Comparison of ENCODE assay signal across 9 cellular contexts in the genomic region with DNA sequence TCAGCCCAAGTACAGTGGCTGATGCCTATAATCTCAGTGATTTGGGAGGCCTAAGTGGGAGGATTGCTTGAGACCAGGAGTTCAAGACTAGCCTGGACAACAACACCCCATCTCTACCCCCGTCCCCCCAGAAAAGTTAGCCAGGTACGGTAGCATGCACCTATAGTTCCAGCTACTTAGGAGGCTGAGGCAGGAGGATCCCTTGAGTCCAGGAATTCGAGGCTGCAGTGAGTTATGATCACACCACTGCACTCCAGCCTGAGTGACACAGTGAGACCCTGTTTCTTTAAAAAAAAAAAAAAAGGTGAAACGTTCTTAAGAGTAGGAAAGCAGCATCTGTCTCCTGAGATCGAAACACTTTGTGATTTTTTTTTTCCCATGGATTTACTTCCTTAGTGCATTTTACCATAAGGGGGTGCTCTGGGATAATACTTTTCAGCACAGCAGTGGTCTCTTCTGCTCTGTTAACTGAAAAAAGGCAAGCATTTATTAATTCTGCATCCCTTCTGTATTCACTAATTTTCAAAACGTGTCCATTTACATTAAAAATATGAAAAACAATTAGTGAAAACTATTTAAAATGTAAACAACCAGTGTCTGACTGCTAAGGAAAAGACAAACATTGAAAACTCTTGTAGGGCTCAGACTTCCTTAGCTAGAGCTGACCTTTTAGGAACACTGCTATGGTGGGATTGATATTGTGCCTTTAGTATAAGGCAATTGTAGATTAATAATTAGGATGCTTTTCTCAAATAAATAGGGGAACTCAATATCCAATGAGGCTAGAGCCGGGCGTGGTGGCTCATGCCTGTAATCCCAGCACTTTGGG. TPM values are rescaled to one million over a fixed set of nuclear protein-coding genes. Genes with fewer than 3 reads are reported as not detected.
A peak's percentile ranks its signal among the peaks of the same experiment; 100 is the strongest.
DNase-seq lines count a peak whose midpoint lies in the region; ATAC-seq, FAIRE-seq and TF ChIP-seq lines count a peak whose summit lies in the region.
"Had no signal": no experiment of that assay in that cellular context is flagged by ENCODE, and none has a peak within 500 bp of the region (broad histone marks: within the 10 kb centered on the region; RNA-seq: fewer than 3 reads in every experiment).

No MANE protein-coding gene starts in this region.

- peak in 1 of 2 donors; percentile 67 for ATAC-seq in lower lobe of right lung
- no peak for ATAC-seq in HG02885 (IDR thresholded peaks at IDR 0.05; ENCODE audit: poor library complexity, unreplicated experiment)
- ATAC-seq in natural killer cell, result no peak

- H3K27ac ChIP-seq in brain microvascular endothelial cell, result no peak overlapping the region
- H3K27ac ChIP-seq in lower lobe of right lung, result no peak overlapping the region

- H3K4me1 Mint-ChIP-seq in natural killer cell, result no peaks in the 10 kb centered on the region
- H3K4me1 Mint-ChIP-seq: central memory CD8-positive, alpha-beta T cell had no signal

- H3K9me3 ChIP-seq in lower lobe of right lung, result no peaks in the 10 kb centered on the region

- intact Hi-C loops in lower lobe of right lung (cut with DNase I) (loop anchor here (5.0 kb wide), 1 partner anchor 230 kb away; no protein-coding TSS in a partner anchor), natural killer cell (cut with micrococcal nuclease) (no loop called here)

- FAIRE-seq in D721Med (lab: Jason Lieb, UNC), result no peak

- in situ Hi-C loops in brain microvascular endothelial cell (cut with HindIII; ENCODE audit: low pct_ligation_motif_present, low sequenced_read_pairs), result no loop called here

- H3K4me3 Mint-ChIP-seq in natural killer cell, result no peak overlapping the region
- H3K4me3 Mint-ChIP-seq: central memory CD8-positive, alpha-beta T cell had no signal

- H3K4me1 ChIP-seq in lower lobe of right lung, result no peaks in the 10 kb centered on the region

- H3K4me3 ChIP-seq in brain microvascular endothelial cell (ENCODE audit: low read depth, low read length) (no peak overlapping the region), lower lobe of right lung (no peak overlapping the region)

- no peaks in the 10 kb centered on the region for H3K36me3 Mint-ChIP-seq in natural killer cell

- TF ChIP-seq CTCF in D721Med (IDR thresholded peaks at IDR 0.05; ENCODE audit: insufficient read depth, missing control alignments) (peak; percentile 45), brain microvascular endothelial cell (IDR thresholded peaks at IDR 0.05; ENCODE audit: low read depth, low read length, missing control alignments) (peak; percentile 58), lower lobe of right lung (IDR thresholded peaks at IDR 0.05) (peak; percentile 50), natural killer cell (IDR thresholded peaks at IDR 0.05) (no peak)

- peaks cover 4 to 15% of the 10 kb centered on the region in 2 donors for H3K27me3 Mint-ChIP-seq in natural killer cell (ENCODE audit: low read depth in 2 of 2)

- DNase-seq in D721Med (ENCODE audit: insufficient read length, low spot score) (no peak), NCI-H2029 (lab: John Stamatoyannopoulos, UW) (peak; percentile 61), brain microvascular endothelial cell (peak; percentile 18), lower lobe of right lung (no peak), GM19238 (ENCODE audit: insufficient read length, low spot score) (no peak), natural killer cell (no peak)
- DNase-seq in activated CD8-positive, alpha-beta memory T cell treated with anti-CD3 and anti-CD28 coated beads for 24 hours, result no peak

- no peaks in the 10 kb centered on the region for H3K9me3 Mint-ChIP-seq in natural killer cell
- H3K9me3 Mint-ChIP-seq: central memory CD8-positive, alpha-beta T cell had no signal

- H3K36me3 ChIP-seq in brain microvascular endothelial cell (replicated peaks), result no peaks in the 10 kb centered on the region
- H3K36me3 ChIP-seq in lower lobe of right lung, result no peaks in the 10 kb centered on the region

- no peaks in the 10 kb centered on the region for H3K27me3 ChIP-seq in brain microvascular endothelial cell (replicated peaks)
- no peaks in the 10 kb centered on the region for H3K27me3 ChIP-seq in lower lobe of right lung (ENCODE audit: low read depth)

- H3K27ac Mint-ChIP-seq in natural killer cell, result no peak overlapping the region

RNA-seq across cellular contexts. Expression of gene USP44, which starts 31.2 kb away (rescaled TPM):
- 17.8 TPM for total RNA-seq in lower lobe of right lung
- total RNA-seq in natural killer cell, result 1 to 10 TPM in 1 of 3 donors, under 1 TPM in 2; 0.09 to 1.8 (median 0.63) TPM

Comparison
In these comparisons a context has a peak if more than half of its experiments do, and no peak if none do; other contexts are left out.
1. DNase-seq: peak in NCI-H2029 (single experiment) and brain microvascular endothelial cell (single experiment); none in D721Med (single experiment), lower lobe of right lung (single experiment), activated CD8-positive, alpha-beta memory T cell treated with anti-CD3 and anti-CD28 coated beads for 24 hours (single experiment), GM19238 (single experiment) and natural killer cell (single experiment).